11 cellular contexts compared by ENCODE assay signal in the genomic region with DNA sequence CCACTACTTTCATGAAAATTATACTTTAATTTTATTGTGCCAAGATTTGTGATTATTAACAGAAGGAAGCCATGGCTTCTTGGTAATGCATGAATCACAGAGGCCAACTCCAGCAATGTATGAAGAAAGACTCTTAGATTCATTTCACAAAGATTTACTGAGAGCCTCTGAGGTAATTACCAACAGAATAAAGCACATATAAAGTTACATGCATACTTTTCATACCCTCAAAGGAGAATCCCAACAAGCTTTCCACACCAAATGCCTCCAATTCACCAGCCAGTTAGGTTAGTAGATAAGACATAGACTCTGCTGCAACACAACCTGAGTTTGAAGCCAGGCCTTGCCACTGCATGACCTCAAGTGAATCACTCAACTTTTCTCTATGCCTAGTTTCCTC. TPM values are rescaled to one million over a fixed set of nuclear protein-coding genes. Genes with fewer than 3 reads are reported as not detected.
DNase-seq lines count a peak whose midpoint lies in the region; ATAC-seq and TF ChIP-seq lines count a peak whose summit lies in the region.
"Had no signal": no experiment of that assay in that cellular context is flagged by ENCODE, and none has a peak within 500 bp of the region (broad histone marks: within the 10 kb centered on the region; RNA-seq: fewer than 3 reads in every experiment).

No MANE protein-coding gene starts in this region.

- no peak overlapping the region for H3K27ac ChIP-seq in mesendoderm (ENCODE audit: low read depth, low read length)

- H2AK5ac ChIP-seq in mesendoderm (ENCODE audit: low read length): no peak overlapping the region

- H3K56ac ChIP-seq in mesendoderm (ENCODE audit: low read length): no peak overlapping the region

- no peak overlapping the region for H4K5ac ChIP-seq in mesendoderm (ENCODE audit: low read length)

- ATAC-seq in GM19397 (IDR thresholded peaks at IDR 0.05; ENCODE audit: unreplicated experiment) (no peak), Right ventricle myocardium inferior (no peak)

- H3K4me1 ChIP-seq in mesendoderm (ENCODE audit: control insufficient read depth, low read depth, low read length): no peaks in the 10 kb centered on the region

- H3K23ac ChIP-seq in mesendoderm (ENCODE audit: low read length): no peak overlapping the region

- no peaks in the 10 kb centered on the region for H3K27me3 ChIP-seq in mesendoderm (ENCODE audit: insufficient read depth, low read length, poor library complexity)

- H3K4me1 Mint-ChIP-seq in T-helper 2 cell treated with Interferon-gamma antibody and Interleukin-4, amounts not matched to agents 5 μg/mL and 100 μg/mL, for 36 hours (ENCODE audit: low read depth): peaks cover 60% of the 10 kb centered on the region
- peaks cover 37% of the 10 kb centered on the region for H3K4me1 Mint-ChIP-seq in HFFc6 (ENCODE audit: low read depth)

- no peak overlapping the region for H3K9ac ChIP-seq in mesendoderm (ENCODE audit: low read length)

- no peak for DNase-seq in T-helper 2 cell treated with Interferon-gamma antibody and Interleukin-4, amounts not matched to agents 5 μg/mL and 100 μg/mL, for 36 hours (ENCODE audit: low spot score)
- DNase-seq in T-helper 2 cell (no peak), HFFc6 (peak; percentile 60), amniotic stem cell (lab: John Stamatoyannopoulos, UW) (peak; percentile 12), mesendoderm (peak; percentile 6), NOMO-1 (lab: John Stamatoyannopoulos, UW; ENCODE audit: unreplicated experiment in 2 of 2) (no peak), Right ventricle myocardium inferior (ENCODE audit: missing footprints) (no peak)
- DNase-seq: activated CD8-positive, alpha-beta memory T cell treated with anti-CD3 and anti-CD28 coated beads, Interleukin-2, amount 50 U/mL, for 4 hours; immature natural killer cell; NCI-H2171 had no signal

- no peak overlapping the region for H2BK120ac ChIP-seq in mesendoderm (ENCODE audit: low read depth, low read length)

- peak overlapping the region; percentile 80 for H3K4me3 Mint-ChIP-seq in T-helper 2 cell treated with Interferon-gamma antibody and Interleukin-4, amounts not matched to agents 5 μg/mL and 100 μg/mL, for 36 hours
- H3K4me3 Mint-ChIP-seq in HFFc6: no peak overlapping the region; the same call in 1 of the 2 replicates
- H3K4me3 Mint-ChIP-seq: immature natural killer cell had no signal

- H3K9me3 Mint-ChIP-seq in T-helper 2 cell treated with Interferon-gamma antibody and Interleukin-4, amounts not matched to agents 5 μg/mL and 100 μg/mL, for 36 hours: no peaks in the 10 kb centered on the region
- H3K9me3 Mint-ChIP-seq in HFFc6: no peaks in the 10 kb centered on the region
- H3K9me3 Mint-ChIP-seq: immature natural killer cell had no signal

- no peak overlapping the region for H3K4me3 ChIP-seq in mesendoderm (ENCODE audit: low read length)

- no peaks in the 10 kb centered on the region for H3K79me1 ChIP-seq in mesendoderm (ENCODE audit: low read length)

- H3K27ac Mint-ChIP-seq in T-helper 2 cell treated with Interferon-gamma antibody and Interleukin-4, amounts not matched to agents 5 μg/mL and 100 μg/mL, for 36 hours: peak overlapping the region; percentile 90
- H3K27ac Mint-ChIP-seq in HFFc6: peak overlapping the region; percentile 41

- intact Hi-C loops in Right ventricle myocardium inferior (cut with DNase I): no loop called here

- no peak overlapping the region for H3K18ac ChIP-seq in mesendoderm (ENCODE audit: low read length)

- no peaks in the 10 kb centered on the region for H3K79me2 ChIP-seq in mesendoderm (ENCODE audit: control insufficient read depth, insufficient read depth, low read length)

- H3K36me3 Mint-ChIP-seq in T-helper 2 cell treated with Interferon-gamma antibody and Interleukin-4, amounts not matched to agents 5 μg/mL and 100 μg/mL, for 36 hours (ENCODE audit: low read depth): peaks cover 44% of the 10 kb centered on the region
- H3K36me3 Mint-ChIP-seq in HFFc6 (ENCODE audit: low read depth): no peaks in the 10 kb centered on the region

- no peak overlapping the region for H3K4me2 ChIP-seq in mesendoderm (ENCODE audit: low read length)

- TF ChIP-seq CTCF in HFFc6 (IDR thresholded peaks at IDR 0.05): no peak; the same call in 1 of the 2 replicates

- H4K8ac ChIP-seq in mesendoderm (ENCODE audit: low read depth, low read length): no peak overlapping the region

- no peak overlapping the region for H2BK5ac ChIP-seq in mesendoderm (ENCODE audit: low read length)

- no peak overlapping the region for H3K4ac ChIP-seq in mesendoderm (ENCODE audit: low read depth, low read length)

- no peaks in the 10 kb centered on the region for H3K27me3 Mint-ChIP-seq in T-helper 2 cell treated with Interferon-gamma antibody and Interleukin-4, amounts not matched to agents 5 μg/mL and 100 μg/mL, for 36 hours (ENCODE audit: low read depth)
- H3K27me3 Mint-ChIP-seq in HFFc6 (ENCODE audit: insufficient read depth): no peaks in the 10 kb centered on the region; the same call in 1 of the 2 replicates

- no peaks in the 10 kb centered on the region for H3K36me3 ChIP-seq in mesendoderm (ENCODE audit: control insufficient read depth, insufficient read depth, low read length)

- H2BK15ac ChIP-seq in mesendoderm (replicated peaks; ENCODE audit: low read depth): no peak overlapping the region

RNA-seq across cellular contexts. Expression of a gene that starts 41.9 kb away (rescaled TPM):
- total RNA-seq in HFFc6 (2021; fragmentation: NEBNext Ultra II Directional; extraction: Animal tissue kit (Norgen Biotek cat#: 25700)): 100 to 1,000 TPM; 100 to 123 (median 107) TPM
- 63.5 TPM for polyA plus RNA-seq in mesendoderm (2013, experiment 1 of 2)
- 59.1 TPM for polyA plus RNA-seq in mesendoderm (2013, experiment 2 of 2)
- 95.1 TPM for total RNA-seq in Right ventricle myocardium inferior

Comparison
In these comparisons a context has a peak if more than half of its experiments do, and no peak if none do; other contexts are left out.
1. DNase-seq: peak in HFFc6 (single experiment), amniotic stem cell (single experiment) and mesendoderm (single experiment); none in T-helper 2 cell treated with Interferon-gamma antibody and Interleukin-4, amounts not matched to agents 5 μg/mL and 100 μg/mL, for 36 hours (single experiment), T-helper 2 cell (0 of 5), NOMO-1 (0 of 2) and Right ventricle myocardium inferior (single experiment).